17 cellular contexts compared by ENCODE assay signal in the genomic region with DNA sequence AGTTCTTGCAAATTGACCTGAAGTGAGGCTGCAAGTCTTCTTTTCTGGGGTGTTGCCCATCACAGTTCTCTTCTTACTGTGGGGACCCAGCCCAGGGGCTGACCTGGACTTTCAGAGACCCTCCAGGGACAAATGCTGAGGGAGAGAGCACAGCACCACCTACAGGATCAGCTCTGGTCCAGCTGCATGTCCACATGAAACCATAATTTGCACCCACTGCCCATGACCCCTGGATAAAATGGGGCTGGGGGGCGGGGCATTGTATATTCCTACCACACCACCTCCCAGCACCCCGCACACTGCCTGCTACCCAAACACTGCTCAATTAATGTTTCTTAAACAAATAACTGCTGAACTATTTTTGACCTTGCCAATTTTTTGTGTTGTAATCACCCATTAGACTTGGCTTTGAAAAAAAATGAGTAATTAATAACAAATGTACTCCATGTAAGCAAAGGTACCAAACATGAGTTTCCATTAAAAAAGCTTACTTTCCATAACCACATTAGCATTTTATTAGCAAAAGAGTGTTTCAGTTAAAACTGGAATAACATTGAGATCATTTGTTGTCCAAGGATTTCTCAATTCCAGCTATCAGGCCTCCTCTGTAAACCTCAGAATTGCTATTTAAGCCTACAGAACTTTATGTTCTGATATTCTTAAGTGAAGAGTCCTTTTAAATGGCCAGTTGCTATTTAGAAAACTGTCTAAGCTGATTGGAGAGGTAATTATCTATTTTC.
DNase-seq lines count a peak whose midpoint lies in the region; ATAC-seq and TF ChIP-seq lines count a peak whose summit lies in the region.
"Had no signal": no experiment of that assay in that cellular context is flagged by ENCODE, and none has a peak within 500 bp of the region (broad histone marks: within the 10 kb centered on the region; RNA-seq: fewer than 3 reads in every experiment).

No MANE protein-coding gene starts in this region.

- peaks cover 29% of the 10 kb centered on the region for H3K4me1 Mint-ChIP-seq in neural progenitor cell

- H3K27me3 Mint-ChIP-seq in neural progenitor cell (ENCODE audit: insufficient read depth, low read depth) = peaks cover 13% of the 10 kb centered on the region

- H3K27ac ChIP-seq in OCI-LY1 (ENCODE audit: low read depth, low read length, poor library complexity, severe bottlenecking) (no peak overlapping the region), neural progenitor cell (no peak overlapping the region)

- H3K4me2 ChIP-seq in OCI-LY1 (ENCODE audit: low read length) = no peak overlapping the region
- H3K4me2 ChIP-seq in neural progenitor cell = no peak overlapping the region

- H3K9ac ChIP-seq in OCI-LY1 (ENCODE audit: low read length) (no peak overlapping the region), neural progenitor cell (no peak overlapping the region)

- peak; percentile 55 for DNase-seq in BJ (ENCODE audit: low read depth)
- peak; percentile 37 for DNase-seq in fibroblast of mammary gland (ENCODE audit: low read depth)
- DNase-seq in neural progenitor cell (ENCODE audit: low spot score) = peak; percentile 50
- DNase-seq in OCI-M1 (lab: John Stamatoyannopoulos, UW) = no peak
- DNase-seq in NCI-H526 (lab: John Stamatoyannopoulos, UW) = no peak
- DNase-seq in LoVo (ENCODE audit: low spot score) = no peak
- DNase-seq: activated CD4-positive, alpha-beta T cell treated with anti-CD3 and anti-CD28 coated beads for 4 hours; activated CD8-positive, alpha-beta memory T cell treated with anti-CD3 and anti-CD28 coated beads, Interleukin-2, amount 50 U/mL, for 4 hours; activated gamma-delta T cell treated with Interleukin-2 at 50 U/mL for 16 hours; EL; NCI-H1930; retina; stimulated activated naive CD8-positive, alpha-beta T cell treated with anti-CD3 and anti-CD28 coated beads, Interleukin-15, amount 100 ng/mL, for 72 hours; T1000 had no signal

- no peaks in the 10 kb centered on the region for H3K9me2 ChIP-seq in OCI-LY1 (ENCODE audit: low read depth, low read length)

- TF ChIP-seq CTCF in BJ (IDR thresholded peaks at IDR 0.05; ENCODE audit: insufficient read depth, low read depth, low read length) (peak; percentile 30), OCI-LY1 (IDR thresholded peaks at IDR 0.05; ENCODE audit: low read length) (peak; percentile 17; the same call in 1 of the 2 replicates), fibroblast of mammary gland (conservative IDR thresholded peaks at IDR 0.05; ENCODE audit: control insufficient read depth, insufficient read depth, low read depth, low read length) (peak; percentile 17), neural progenitor cell (IDR thresholded peaks at IDR 0.05) (peak; percentile 57)

- no peaks in the 10 kb centered on the region for H3K36me3 ChIP-seq in BJ (ENCODE audit: control insufficient read depth, insufficient read depth, low read length)
- no peaks in the 10 kb centered on the region for H3K36me3 ChIP-seq in OCI-LY1 (ENCODE audit: insufficient read depth, low read length)
- H3K36me3 ChIP-seq in neural progenitor cell = no peaks in the 10 kb centered on the region
- H3K36me3 ChIP-seq: ascending aorta had no signal

- H3K4me1 ChIP-seq in OCI-LY1 (ENCODE audit: insufficient read depth, low read length, severe bottlenecking) (no peaks in the 10 kb centered on the region), neural progenitor cell (peaks cover 10% of the 10 kb centered on the region)

- H3K9me3 Mint-ChIP-seq in neural progenitor cell = peaks cover 2% of the 10 kb centered on the region
- H3K9me3 Mint-ChIP-seq: stimulated activated naive CD8-positive, alpha-beta T cell treated with anti-CD3 and anti-CD28 coated beads, Interleukin-15, amount 100 ng/mL, for 72 hours had no signal

- CTCF ChIA-PET in BJ (lab: Yijun Ruan, JAX) = interaction anchor here (0.6 kb wide), 1 partner anchor 99 kb away, joined by 3 read pairs; no protein-coding TSS in a partner anchor

- no peak overlapping the region for H2AFZ ChIP-seq in OCI-LY1 (ENCODE audit: low read length)
- no peak overlapping the region for H2AFZ ChIP-seq in neural progenitor cell (replicated peaks)

- H3K79me2 ChIP-seq in OCI-LY1 (ENCODE audit: insufficient read depth, low read length) = no peaks in the 10 kb centered on the region
- no peaks in the 10 kb centered on the region for H3K79me2 ChIP-seq in neural progenitor cell (ENCODE audit: low read depth)

- no peaks in the 10 kb centered on the region for H4K20me1 ChIP-seq in OCI-LY1 (ENCODE audit: insufficient read depth, low read length)
- H4K20me1 ChIP-seq in neural progenitor cell (ENCODE audit: low read depth) = no peaks in the 10 kb centered on the region

- H3K9me3 ChIP-seq in OCI-LY1 (ENCODE audit: low read length) = no peaks in the 10 kb centered on the region
- H3K9me3 ChIP-seq in neural progenitor cell (ENCODE audit: low read depth) = no peaks in the 10 kb centered on the region
- H3K9me3 ChIP-seq: ascending aorta had no signal

- H3K36me3 Mint-ChIP-seq in neural progenitor cell = no peaks in the 10 kb centered on the region

- H3K4me3 ChIP-seq in BJ (ENCODE audit: low read depth, low read length) (no peak overlapping the region), OCI-LY1 (ENCODE audit: low read depth, low read length, poor library complexity, severe bottlenecking) (no peak overlapping the region), fibroblast of mammary gland (ENCODE audit: control insufficient read depth, low read depth, low read length) (no peak overlapping the region), neural progenitor cell (no peak overlapping the region)
- H3K4me3 ChIP-seq: ascending aorta had no signal

- ATAC-seq in HG02678 (IDR thresholded peaks at IDR 0.05; ENCODE audit: unreplicated experiment) = no peak
- ATAC-seq: stimulated activated naive CD8-positive, alpha-beta T cell treated with anti-CD3 and anti-CD28 coated beads, Interleukin-15, amount 100 ng/mL, for 72 hours had no signal

- POLR2A ChIA-PET in BJ (lab: Charles Lee) = no interaction called here

- no peak overlapping the region for H3K27ac Mint-ChIP-seq in neural progenitor cell

- no peaks in the 10 kb centered on the region for H3F3A ChIP-seq in OCI-LY1 (ENCODE audit: insufficient read depth, low read length)
- H3F3A ChIP-seq in neural progenitor cell (ENCODE audit: low read depth) = no peaks in the 10 kb centered on the region

- H3K27me3 ChIP-seq in BJ (ENCODE audit: control insufficient read depth, insufficient read depth, low read length) = peaks cover 3% of the 10 kb centered on the region
- no peaks in the 10 kb centered on the region for H3K27me3 ChIP-seq in OCI-LY1 (ENCODE audit: insufficient read depth, low read length)
- no peaks in the 10 kb centered on the region for H3K27me3 ChIP-seq in neural progenitor cell
- H3K27me3 ChIP-seq: ascending aorta had no signal

- no peak overlapping the region for H3K4me3 Mint-ChIP-seq in neural progenitor cell
- H3K4me3 Mint-ChIP-seq: stimulated activated naive CD8-positive, alpha-beta T cell treated with anti-CD3 and anti-CD28 coated beads, Interleukin-15, amount 100 ng/mL, for 72 hours had no signal

Comparison
In these comparisons a context has a peak if more than half of its experiments do, and no peak if none do; other contexts are left out.
1. DNase-seq: peak in BJ (single experiment), fibroblast of mammary gland (single experiment) and neural progenitor cell (single experiment); none in OCI-M1 (single experiment), NCI-H526 (0 of 2) and LoVo (single experiment).
2. Peak in every context shown above with its lines, with median percentiles within 50 percentile points of each other: CTCF ChIP-seq.